Comparison of ENCODE assay signal across 19 cellular contexts in the genomic region with DNA sequence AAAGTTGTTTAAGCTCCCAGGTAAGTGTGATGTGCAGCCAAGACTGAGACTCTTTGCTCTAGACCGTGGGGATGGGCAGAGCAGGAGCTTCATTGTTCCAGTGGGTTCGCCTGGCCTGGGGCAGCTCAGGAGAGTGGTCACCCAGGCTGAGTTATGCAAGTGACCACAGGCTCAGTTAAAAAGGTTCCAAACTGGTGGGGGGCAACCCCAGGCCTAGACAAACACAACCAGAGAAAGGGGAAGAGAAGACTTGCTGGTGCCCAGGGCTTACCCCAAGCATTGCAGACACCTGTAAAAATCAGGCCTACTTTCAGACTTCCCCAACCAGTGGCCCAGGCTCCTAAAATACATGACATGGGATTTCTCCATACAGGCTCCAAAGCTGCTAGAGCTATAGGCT. TPM values are rescaled to one million over a fixed set of nuclear protein-coding genes. Genes with fewer than 3 reads are reported as not detected.
DNase-seq lines count a peak whose midpoint lies in the region; ATAC-seq and TF ChIP-seq lines count a peak whose summit lies in the region.
"Had no signal": no experiment of that assay in that cellular context is flagged by ENCODE, and none has a peak within 500 bp of the region (broad histone marks: within the 10 kb centered on the region; RNA-seq: fewer than 3 reads in every experiment).

No MANE protein-coding gene starts in this region.

- no peak for ATAC-seq in stimulated activated effector memory CD8-positive, alpha-beta T cell treated with anti-CD3 and anti-CD28 coated beads, Interleukin-12 subunit alpha, Interleukin-12 subunit beta, amount 100 ng/mL, for 72 hours
- no peak for ATAC-seq in natural killer cell treated with Interleukin-12 subunit alpha and Interleukin-12 subunit beta and Interleukin-15 and Interleukin-18, amount 100 ng/mL, for 72 hours
- ATAC-seq in activated naive CD4-positive, alpha-beta T cell treated with anti-CD3 and anti-CD28 coated beads, Interleukin-2, amount 50 U/mL, for 72 hours, result no peak
- no peak for ATAC-seq in HG03571 (IDR thresholded peaks at IDR 0.05; ENCODE audit: unreplicated experiment)
- ATAC-seq: activated CD8-positive, alpha-beta T cell treated with anti-CD3 and anti-CD28 coated beads for 36 hours; heart right ventricle; right lobe of liver had no signal

- H3K4me3 ChIP-seq in breast epithelium, result no peak overlapping the region
- H3K4me3 ChIP-seq: heart right ventricle, right lobe of liver had no signal

- H3K4me3 Mint-ChIP-seq in stimulated activated effector memory CD8-positive, alpha-beta T cell treated with anti-CD3 and anti-CD28 coated beads, Interleukin-12 subunit alpha, Interleukin-12 subunit beta, amount 100 ng/mL, for 72 hours, result no peak overlapping the region
- H3K4me3 Mint-ChIP-seq in natural killer cell treated with Interleukin-12 subunit alpha and Interleukin-12 subunit beta and Interleukin-15 and Interleukin-18, amount 100 ng/mL, for 72 hours, result no peak overlapping the region
- H3K4me3 Mint-ChIP-seq: activated CD8-positive, alpha-beta T cell treated with anti-CD3 and anti-CD28 coated beads for 36 hours had no signal

- peaks cover 27 to 29% of the 10 kb centered on the region in 2 donors for H3K4me1 ChIP-seq in breast epithelium

- H3K27ac Mint-ChIP-seq in stimulated activated effector memory CD8-positive, alpha-beta T cell treated with anti-CD3 and anti-CD28 coated beads, Interleukin-12 subunit alpha, Interleukin-12 subunit beta, amount 100 ng/mL, for 72 hours, result peak overlapping the region; percentile 49
- no peak overlapping the region for H3K27ac Mint-ChIP-seq in natural killer cell treated with Interleukin-12 subunit alpha and Interleukin-12 subunit beta and Interleukin-15 and Interleukin-18, amount 100 ng/mL, for 72 hours
- H3K27ac Mint-ChIP-seq in activated naive CD4-positive, alpha-beta T cell treated with anti-CD3 and anti-CD28 coated beads, Interleukin-2, amount 50 U/mL, for 72 hours, result no peak overlapping the region
- H3K27ac Mint-ChIP-seq: activated CD8-positive, alpha-beta T cell treated with anti-CD3 and anti-CD28 coated beads for 36 hours had no signal

- H3K36me3 ChIP-seq in breast epithelium, result no peaks in the 10 kb centered on the region
- H3K36me3 ChIP-seq: right lobe of liver had no signal

- peaks cover 4% of the 10 kb centered on the region for H3K36me3 Mint-ChIP-seq in stimulated activated effector memory CD8-positive, alpha-beta T cell treated with anti-CD3 and anti-CD28 coated beads, Interleukin-12 subunit alpha, Interleukin-12 subunit beta, amount 100 ng/mL, for 72 hours
- H3K36me3 Mint-ChIP-seq in natural killer cell treated with Interleukin-12 subunit alpha and Interleukin-12 subunit beta and Interleukin-15 and Interleukin-18, amount 100 ng/mL, for 72 hours, result peaks cover 5% of the 10 kb centered on the region
- H3K36me3 Mint-ChIP-seq in activated naive CD4-positive, alpha-beta T cell treated with anti-CD3 and anti-CD28 coated beads, Interleukin-2, amount 50 U/mL, for 72 hours, result peaks cover 23 to 51% of the 10 kb centered on the region in 2 donors

- peaks cover 4% of the 10 kb centered on the region for H3K9me3 Mint-ChIP-seq in stimulated activated effector memory CD8-positive, alpha-beta T cell treated with anti-CD3 and anti-CD28 coated beads, Interleukin-12 subunit alpha, Interleukin-12 subunit beta, amount 100 ng/mL, for 72 hours
- H3K9me3 Mint-ChIP-seq in natural killer cell treated with Interleukin-12 subunit alpha and Interleukin-12 subunit beta and Interleukin-15 and Interleukin-18, amount 100 ng/mL, for 72 hours, result peaks cover 5% of the 10 kb centered on the region
- peaks cover 0 to 15% of the 10 kb centered on the region in 2 donors for H3K9me3 Mint-ChIP-seq in activated naive CD4-positive, alpha-beta T cell treated with anti-CD3 and anti-CD28 coated beads, Interleukin-2, amount 50 U/mL, for 72 hours

- H3K27ac ChIP-seq in C4-2B (peak overlapping the region; percentile 1; the same call in 1 of the 2 replicates), breast epithelium (peak overlapping the region; percentile 83 to 90)
- H3K27ac ChIP-seq: HL-60, right lobe of liver had no signal

- TF ChIP-seq CTCF in C4-2B (conservative IDR thresholded peaks at IDR 0.05) (no peak), breast epithelium (IDR thresholded peaks at IDR 0.05) (no peak)

- no peaks in the 10 kb centered on the region for H3K27me3 ChIP-seq in breast epithelium
- H3K27me3 ChIP-seq: heart right ventricle, right lobe of liver had no signal

- intact Hi-C loops in breast epithelium (cut with DNase I; ENCODE audit: low total_unique reads), result no loop called here

- H3K4me1 Mint-ChIP-seq in stimulated activated effector memory CD8-positive, alpha-beta T cell treated with anti-CD3 and anti-CD28 coated beads, Interleukin-12 subunit alpha, Interleukin-12 subunit beta, amount 100 ng/mL, for 72 hours, result peaks cover 62% of the 10 kb centered on the region
- H3K4me1 Mint-ChIP-seq in natural killer cell treated with Interleukin-12 subunit alpha and Interleukin-12 subunit beta and Interleukin-15 and Interleukin-18, amount 100 ng/mL, for 72 hours (ENCODE audit: low read depth in 2 of 2), result peaks cover 17 to 29% of the 10 kb centered on the region in 2 donors

- H3K9me3 ChIP-seq in breast epithelium, result no peaks in the 10 kb centered on the region
- H3K9me3 ChIP-seq: right lobe of liver had no signal

- H3K27me3 Mint-ChIP-seq in natural killer cell treated with Interleukin-12 subunit alpha and Interleukin-12 subunit beta and Interleukin-15 and Interleukin-18, amount 100 ng/mL, for 72 hours, result no peaks in the 10 kb centered on the region
- H3K27me3 Mint-ChIP-seq: activated CD8-positive, alpha-beta T cell treated with anti-CD3 and anti-CD28 coated beads for 36 hours had no signal

- DNase-seq in M059J (ENCODE audit: low read depth) (peak; percentile 55), breast epithelium (ENCODE audit: low spot score in 2 of 2) (no peak), cerebellar cortex (ENCODE audit: low spot score) (no peak)
- no peak for DNase-seq in stimulated activated effector memory CD8-positive, alpha-beta T cell treated with anti-CD3 and anti-CD28 coated beads, Interleukin-12 subunit alpha, Interleukin-12 subunit beta, amount 100 ng/mL, for 72 hours (ENCODE audit: low spot score in 2 of 2)
- no peak for DNase-seq in natural killer cell treated with Interleukin-12 subunit alpha and Interleukin-12 subunit beta and Interleukin-15 and Interleukin-18, amount 100 ng/mL, for 72 hours (ENCODE audit: low spot score)
- no peak for DNase-seq in activated naive CD4-positive, alpha-beta T cell treated with anti-CD3 and anti-CD28 coated beads, Interleukin-2, amount 50 U/mL, for 72 hours (ENCODE audit: low spot score in 2 of 2)
- DNase-seq: activated CD8-positive, alpha-beta T cell treated with anti-CD3 and anti-CD28 coated beads for 36 hours; heart right ventricle; KBM-7; mesendoderm; NCI-H1417 treated with DMSO at 0.1 percent for 48 hours; NCI-H345; OCI-M1; right lobe of liver; stimulated activated CD4-positive, alpha-beta T cell treated with anti-CD3 and anti-CD28 coated beads, Interleukin-4, amount 100 ng/mL, for 1 hour; stimulated activated CD8-positive, alpha-beta memory T cell treated with anti-CD3 and anti-CD28 coated beads, Interleukin-4, amount 100 ng/mL, for 48 hours had no signal

- TF ChIP-seq POLR2A in breast epithelium (IDR thresholded peaks at IDR 0.05), result no peak

RNA-seq across cellular contexts. Expression of a gene that starts 21.6 kb away (rescaled TPM):
- 16.5 and 31.9 TPM in 2 replicates for total RNA-seq in M059J (2014; rRNA removed; shearing (Covaris generic))
- total RNA-seq in breast epithelium, result 10 to 100 TPM; 23.0 to 46.5 (median 40.5) TPM
- 10 to 100 TPM; 53.5 to 59.0 TPM for total RNA-seq in natural killer cell treated with Interleukin-12 subunit alpha and Interleukin-12 subunit beta and Interleukin-15 and Interleukin-18, amount 100 ng/mL, for 72 hours
- total RNA-seq in activated naive CD4-positive, alpha-beta T cell treated with anti-CD3 and anti-CD28 coated beads, Interleukin-2, amount 50 U/mL, for 72 hours, result 10 to 100 TPM; 20.2 to 27.1 TPM
